Comparison of ENCODE assay signal across 24 cellular contexts in genomic region chr2:479031-479430, GRCh38.
"Had no signal": no experiment of that assay in that cellular context is flagged by ENCODE, and none has a peak within 500 bp of the region (broad histone marks: within the 10 kb centered on the region; RNA-seq: fewer than 3 reads in every experiment).

No MANE protein-coding gene starts in this region.

- H3K9me3 ChIP-seq: ascending aorta, gastrocnemius medialis, heart left ventricle, mucosa of descending colon, transverse colon had no signal

- H3K4me1 ChIP-seq: ascending aorta, gastrocnemius medialis, heart left ventricle, transverse colon had no signal

- H3K9me3 Mint-ChIP-seq: activated T-helper 2 cell treated with anti-CD3 and anti-CD28 coated beads, Interferon-gamma antibody, Interleukin-2, Interleukin-4, amounts not matched to agents 10 μg/mL and 5 μg/mL and 100 μg/mL, durations not matched to agents 14 hours and 24 hours and 36 hours; T-helper 2 cell treated with Interferon-gamma antibody and Interleukin-4, amounts not matched to agents 5 μg/mL and 100 μg/mL, for 36 hours had no signal

- H3K4me3 ChIP-seq: ascending aorta, gastrocnemius medialis, heart left ventricle, mucosa of descending colon, smooth muscle cell had no signal

- H3K27ac ChIP-seq: ascending aorta, gastrocnemius medialis, heart left ventricle, transverse colon had no signal

- H3K27me3 Mint-ChIP-seq: activated naive CD8-positive, alpha-beta T cell treated with anti-CD3 and anti-CD28 coated beads, Interleukin-2, amount 50 U/mL, for 24 hours had no signal

- H3K36me3 ChIP-seq: ascending aorta, gastrocnemius medialis, heart left ventricle, transverse colon had no signal

- FAIRE-seq: bronchial epithelial cell had no signal

- H3K4me3 Mint-ChIP-seq: activated CD8-positive, alpha-beta memory T cell treated with anti-CD3 and anti-CD28 coated beads, Interleukin-2, amount 10 ng/mL, durations not matched to agents 7 days and 5 days; activated naive CD4-positive, alpha-beta T cell treated with anti-CD3 and anti-CD28 coated beads for 36 hours; activated naive CD8-positive, alpha-beta T cell treated with anti-CD3 and anti-CD28 coated beads, Interleukin-2, amount 50 U/mL, for 24 hours; naive thymus-derived CD4-positive, alpha-beta T cell; T-helper 2 cell treated with Interferon-gamma antibody and Interleukin-4, amounts not matched to agents 5 μg/mL and 100 μg/mL, for 36 hours had no signal

- H3K4me1 Mint-ChIP-seq: activated CD8-positive, alpha-beta memory T cell treated with anti-CD3 and anti-CD28 coated beads, Interleukin-2, amount 10 ng/mL, durations not matched to agents 7 days and 5 days; activated naive CD8-positive, alpha-beta T cell treated with anti-CD3 and anti-CD28 coated beads, Interleukin-2, amount 50 U/mL, for 24 hours had no signal

- DNase-seq: activated CD4-positive, alpha-beta T cell treated with anti-CD3 and anti-CD28 coated beads, Interleukin-2, amount 50 U/mL, for 4 hours; activated CD4-positive, CD25-positive, alpha-beta regulatory T cell treated with anti-CD3 and anti-CD28 coated beads, Interleukin-2, amount 50 U/mL, for 72 hours; activated CD8-positive, alpha-beta memory T cell treated with anti-CD3 and anti-CD28 coated beads, Interleukin-2, amount 10 ng/mL, durations not matched to agents 7 days and 5 days; activated naive CD4-positive, alpha-beta T cell treated with anti-CD3 and anti-CD28 coated beads for 36 hours; activated naive CD8-positive, alpha-beta T cell treated with anti-CD3 and anti-CD28 coated beads, Interleukin-2, amount 50 U/mL, for 24 hours; activated T-cell treated with anti-CD3 and anti-CD28 coated beads, Interleukin-2, amount 50 U/mL, for 1 hour; dermis blood vessel endothelial cell; erythroblast; gastrocnemius medialis; heart left ventricle; mammary epithelial cell; mucosa of descending colon; naive thymus-derived CD4-positive, alpha-beta T cell; right cardiac atrium; stimulated activated CD4-positive, alpha-beta T cell treated with anti-CD3 and anti-CD28 coated beads, Interleukin-4, amount 100 ng/mL, for 4 hours; stimulated activated CD8-positive, alpha-beta memory T cell treated with anti-CD3 and anti-CD28 coated beads, Interleukin-4, amount 100 ng/mL, for 48 hours; stimulated activated naive CD4-positive, alpha-beta T cell treated with Interleukin-2 at 50 U/mL for 16 hours; substantia nigra; transverse colon had no signal

- H3K36me3 Mint-ChIP-seq: activated CD8-positive, alpha-beta memory T cell treated with anti-CD3 and anti-CD28 coated beads, Interleukin-2, amount 10 ng/mL, durations not matched to agents 7 days and 5 days had no signal

- H3K27me3 ChIP-seq: ascending aorta, gastrocnemius medialis had no signal

- H3K4me2 ChIP-seq: smooth muscle cell had no signal

- H3K27ac Mint-ChIP-seq: activated CD8-positive, alpha-beta memory T cell treated with anti-CD3 and anti-CD28 coated beads, Interleukin-2, amount 10 ng/mL, durations not matched to agents 7 days and 5 days; activated naive CD4-positive, alpha-beta T cell treated with anti-CD3 and anti-CD28 coated beads for 36 hours; activated naive CD8-positive, alpha-beta T cell treated with anti-CD3 and anti-CD28 coated beads, Interleukin-2, amount 50 U/mL, for 24 hours; activated T-helper 2 cell treated with anti-CD3 and anti-CD28 coated beads, Interferon-gamma antibody, Interleukin-2, Interleukin-4, amounts not matched to agents 10 μg/mL and 5 μg/mL and 100 μg/mL, durations not matched to agents 14 hours and 24 hours and 36 hours; naive thymus-derived CD4-positive, alpha-beta T cell; T-helper 2 cell treated with Interferon-gamma antibody and Interleukin-4, amounts not matched to agents 5 μg/mL and 100 μg/mL, for 36 hours had no signal

- ATAC-seq: activated CD8-positive, alpha-beta memory T cell treated with anti-CD3 and anti-CD28 coated beads, Interleukin-2, amount 10 ng/mL, durations not matched to agents 7 days and 5 days; activated naive CD8-positive, alpha-beta T cell treated with anti-CD3 and anti-CD28 coated beads, Interleukin-2, amount 50 U/mL, for 24 hours; gastrocnemius medialis; heart left ventricle; naive thymus-derived CD4-positive, alpha-beta T cell; right cardiac atrium had no signal
